13 cellular contexts compared by ENCODE assay signal in the genomic region with DNA sequence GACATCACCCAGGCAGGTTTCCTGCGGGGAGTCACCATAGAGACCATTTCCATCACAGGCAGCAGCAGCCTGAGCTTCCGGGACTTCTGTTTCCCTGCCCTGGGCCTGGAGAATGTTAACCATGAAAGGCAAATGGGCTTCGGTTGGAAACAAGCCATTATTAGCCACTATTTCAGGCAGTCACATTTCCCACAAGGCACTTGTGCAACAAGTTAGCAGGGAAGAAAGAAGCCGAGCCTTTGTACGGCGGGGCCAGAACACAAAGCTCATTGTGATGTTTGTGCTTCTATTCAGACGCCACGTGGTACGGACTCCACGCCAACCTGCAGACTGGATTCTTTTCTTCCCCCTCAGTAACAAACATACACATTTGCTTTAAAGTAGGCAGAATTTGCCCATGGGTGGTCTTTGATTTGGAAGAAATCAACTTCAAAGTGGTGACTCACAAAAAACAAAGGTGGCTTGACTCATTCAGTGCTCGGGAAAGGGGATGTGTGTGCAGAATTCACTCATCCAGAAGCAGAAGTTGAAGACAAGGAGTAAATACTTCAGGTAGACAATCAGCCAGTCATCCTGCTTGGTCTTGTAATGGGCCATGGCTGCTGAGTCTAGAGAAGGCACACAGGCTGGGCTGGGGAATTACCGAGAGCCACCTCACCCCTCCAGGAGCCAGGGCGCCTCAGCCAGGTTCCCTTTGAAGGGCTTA.
DNase-seq lines count a peak whose midpoint lies in the region; ATAC-seq and TF ChIP-seq lines count a peak whose summit lies in the region.
"Had no signal": no experiment of that assay in that cellular context is flagged by ENCODE, and none has a peak within 500 bp of the region (broad histone marks: within the 10 kb centered on the region; RNA-seq: fewer than 3 reads in every experiment).

No MANE protein-coding gene starts in this region.

- peaks cover 22% of the 10 kb centered on the region for H3K4me1 Mint-ChIP-seq in WTC11

- peak; percentile 44 for DNase-seq in DMS79 treated with DMSO at 0.1 percent for 48 hours (lab: John Stamatoyannopoulos, UW)
- no peak for DNase-seq in WTC11 (ENCODE audit: low spot score)
- no peak for DNase-seq in Right ventricle myocardium superior
- peak; percentile 66 for DNase-seq in occipital lobe (lab: John Stamatoyannopoulos, UW)
- DNase-seq in GF-D8 (lab: John Stamatoyannopoulos, UW) = no peak
- no peak for DNase-seq in NCI-H2029 treated with DMSO at 0.1 percent for 48 hours (lab: John Stamatoyannopoulos, UW)
- no peak for DNase-seq in COLO668 (lab: John Stamatoyannopoulos, UW; ENCODE audit: unreplicated experiment)
- DNase-seq in stimulated activated CD8-positive, alpha-beta memory T cell treated with anti-CD3 and anti-CD28 coated beads, Interleukin-4, amount 100 ng/mL, for 48 hours = no peak
- DNase-seq: BE2C, erythroblast, NCI-H1930, psoas muscle had no signal

- intact Hi-C loops in Right ventricle myocardium superior (cut with DNase I) = no loop called here

- H3K27ac Mint-ChIP-seq in WTC11 = no peak overlapping the region

- POLR2A ChIA-PET in WTC11 (lab: Charles Lee) = no interaction called here

- TF ChIP-seq CTCF in WTC11 (IDR thresholded peaks at IDR 0.05) = no peak

- no peaks in the 10 kb centered on the region for H3K9me3 Mint-ChIP-seq in WTC11

- H3K36me3 Mint-ChIP-seq in WTC11 = no peaks in the 10 kb centered on the region

- no peak overlapping the region for H3K4me3 Mint-ChIP-seq in WTC11

- ATAC-seq in WTC11 (peak; percentile 27; the same call in 1 of the 2 replicates), Right ventricle myocardium superior (ENCODE audit: poor library complexity) (peak; percentile 59)
- ATAC-seq: left colon had no signal

- CTCF ChIA-PET in WTC11 (lab: Charles Lee) = interaction anchor here (1.0 to 3.1 kb wide), 3 partner anchors 10 to 36 kb away, joined by 3 to 20 read pairs (median 7); no protein-coding TSS in a partner anchor

- H3K27me3 Mint-ChIP-seq in WTC11 (ENCODE audit: low read depth) = no peaks in the 10 kb centered on the region; the same call in 1 of the 2 replicates

TF ChIP-seq in WTC11, 78 proteins besides CTCF, POLR2A, EP300 and RAD21:
- TF ChIP-seq NR3C1 (CRISPR knock-in tag; conservative IDR thresholded peaks at IDR 0.05; ENCODE audit: low read depth) = no peak
- no peak for TF ChIP-seq NR1H2 (CRISPR knock-in tag; IDR thresholded peaks at IDR 0.05)
- TF ChIP-seq, protein P1, sequence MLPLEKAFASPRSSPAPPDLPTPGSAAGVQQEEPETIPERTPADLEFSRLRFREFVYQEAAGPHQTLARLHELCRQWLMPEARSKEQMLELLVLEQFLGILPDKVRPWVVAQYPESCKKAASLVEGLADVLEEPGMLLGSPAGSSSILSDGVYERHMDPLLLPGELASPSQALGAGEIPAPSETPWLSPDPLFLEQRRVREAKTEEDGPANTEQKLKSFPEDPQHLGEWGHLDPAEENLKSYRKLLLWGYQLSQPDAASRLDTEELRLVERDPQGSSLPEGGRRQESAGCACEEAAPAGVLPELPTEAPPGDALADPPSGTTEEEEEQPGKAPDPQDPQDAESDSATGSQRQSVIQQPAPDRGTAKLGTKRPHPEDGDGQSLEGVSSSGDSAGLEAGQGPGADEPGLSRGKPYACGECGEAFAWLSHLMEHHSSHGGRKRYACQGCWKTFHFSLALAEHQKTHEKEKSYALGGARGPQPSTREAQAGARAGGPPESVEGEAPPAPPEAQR (CRISPR knock-in tag; IDR thresholded peaks at IDR 0.05) = no peak
- TF ChIP-seq ZBTB21 (CRISPR knock-in tag; IDR thresholded peaks at IDR 0.05; ENCODE audit: borderline replicate concordance) = no peak
- TF ChIP-seq, protein P2, sequence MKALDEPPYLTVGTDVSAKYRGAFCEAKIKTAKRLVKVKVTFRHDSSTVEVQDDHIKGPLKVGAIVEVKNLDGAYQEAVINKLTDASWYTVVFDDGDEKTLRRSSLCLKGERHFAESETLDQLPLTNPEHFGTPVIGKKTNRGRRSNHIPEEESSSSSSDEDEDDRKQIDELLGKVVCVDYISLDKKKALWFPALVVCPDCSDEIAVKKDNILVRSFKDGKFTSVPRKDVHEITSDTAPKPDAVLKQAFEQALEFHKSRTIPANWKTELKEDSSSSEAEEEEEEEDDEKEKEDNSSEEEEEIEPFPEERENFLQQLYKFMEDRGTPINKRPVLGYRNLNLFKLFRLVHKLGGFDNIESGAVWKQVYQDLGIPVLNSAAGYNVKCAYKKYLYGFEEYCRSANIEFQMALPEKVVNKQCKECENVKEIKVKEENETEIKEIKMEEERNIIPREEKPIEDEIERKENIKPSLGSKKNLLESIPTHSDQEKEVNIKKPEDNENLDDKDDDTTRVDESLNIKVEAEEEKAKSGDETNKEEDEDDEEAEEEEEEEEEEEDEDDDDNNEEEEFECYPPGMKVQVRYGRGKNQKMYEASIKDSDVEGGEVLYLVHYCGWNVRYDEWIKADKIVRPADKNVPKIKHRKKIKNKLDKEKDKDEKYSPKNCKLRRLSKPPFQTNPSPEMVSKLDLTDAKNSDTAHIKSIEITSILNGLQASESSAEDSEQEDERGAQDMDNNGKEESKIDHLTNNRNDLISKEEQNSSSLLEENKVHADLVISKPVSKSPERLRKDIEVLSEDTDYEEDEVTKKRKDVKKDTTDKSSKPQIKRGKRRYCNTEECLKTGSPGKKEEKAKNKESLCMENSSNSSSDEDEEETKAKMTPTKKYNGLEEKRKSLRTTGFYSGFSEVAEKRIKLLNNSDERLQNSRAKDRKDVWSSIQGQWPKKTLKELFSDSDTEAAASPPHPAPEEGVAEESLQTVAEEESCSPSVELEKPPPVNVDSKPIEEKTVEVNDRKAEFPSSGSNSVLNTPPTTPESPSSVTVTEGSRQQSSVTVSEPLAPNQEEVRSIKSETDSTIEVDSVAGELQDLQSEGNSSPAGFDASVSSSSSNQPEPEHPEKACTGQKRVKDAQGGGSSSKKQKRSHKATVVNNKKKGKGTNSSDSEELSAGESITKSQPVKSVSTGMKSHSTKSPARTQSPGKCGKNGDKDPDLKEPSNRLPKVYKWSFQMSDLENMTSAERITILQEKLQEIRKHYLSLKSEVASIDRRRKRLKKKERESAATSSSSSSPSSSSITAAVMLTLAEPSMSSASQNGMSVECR (CRISPR knock-in tag; IDR thresholded peaks at IDR 0.05; ENCODE audit: borderline replicate concordance) = no peak

Comparison
In these comparisons a context has a peak if more than half of its experiments do, and no peak if none do; other contexts are left out.
1. DNase-seq: peak in DMS79 treated with DMSO at 0.1 percent for 48 hours (single experiment) and occipital lobe (single experiment); none in WTC11 (single experiment), Right ventricle myocardium superior (single experiment), GF-D8 (single experiment), NCI-H2029 treated with DMSO at 0.1 percent for 48 hours (single experiment), COLO668 (single experiment) and stimulated activated CD8-positive, alpha-beta memory T cell treated with anti-CD3 and anti-CD28 coated beads, Interleukin-4, amount 100 ng/mL, for 48 hours (single experiment).